8 cellular contexts compared by ENCODE assay signal in the genomic region with DNA sequence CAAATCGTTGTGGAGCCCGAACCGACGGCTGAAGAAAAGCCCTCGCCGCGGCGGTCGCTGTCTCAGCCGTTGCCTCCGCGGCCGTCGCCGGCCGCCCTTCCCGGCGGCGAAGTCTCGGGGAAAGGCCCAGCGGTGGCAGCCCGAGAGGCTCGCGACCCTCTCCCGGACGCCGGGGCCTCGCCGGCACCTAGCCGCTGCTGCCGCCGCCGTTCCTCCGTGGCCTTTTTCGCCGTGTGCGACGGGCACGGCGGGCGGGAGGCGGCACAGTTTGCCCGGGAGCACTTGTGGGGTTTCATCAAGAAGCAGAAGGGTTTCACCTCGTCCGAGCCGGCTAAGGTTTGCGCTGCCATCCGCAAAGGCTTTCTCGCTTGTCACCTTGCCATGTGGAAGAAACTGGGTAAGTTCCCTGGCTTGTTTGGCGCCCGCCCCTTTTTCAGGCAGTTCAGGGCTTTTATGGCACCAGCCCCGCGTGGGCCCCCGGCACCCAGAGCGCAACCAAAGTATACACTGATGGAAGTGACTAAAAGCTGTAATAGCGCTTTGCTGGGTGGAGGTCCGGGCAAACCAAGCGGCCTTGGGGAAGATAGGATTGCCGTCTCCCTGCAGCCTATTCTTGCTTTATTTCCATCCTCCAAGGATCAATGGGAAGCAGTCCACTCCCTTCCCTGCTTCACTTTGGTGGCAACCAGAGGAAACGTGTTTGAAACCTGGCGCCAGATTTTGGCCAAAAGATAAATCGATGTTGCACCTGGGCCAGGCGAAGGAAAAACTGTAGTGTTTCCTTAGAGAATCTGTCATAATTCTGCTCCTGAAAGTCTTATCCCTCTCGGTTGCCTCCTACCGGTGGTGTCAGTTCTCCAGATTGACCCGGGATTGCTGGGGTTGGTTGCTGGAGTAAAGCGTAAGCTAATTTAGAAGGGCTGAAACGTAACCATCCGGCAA. TPM values are rescaled to one million over a fixed set of nuclear protein-coding genes. Genes with fewer than 3 reads are reported as not detected.
DNase-seq lines count a peak whose midpoint lies in the region; ATAC-seq and TF ChIP-seq lines count a peak whose summit lies in the region.

No MANE protein-coding gene starts in this region.

- peaks cover 1% of the 10 kb centered on the region for H3K27me3 Mint-ChIP-seq in activated CD8-positive, alpha-beta T cell treated with anti-CD3 and anti-CD28 coated beads for 36 hours

- intact Hi-C loops in activated CD8-positive, alpha-beta T cell treated with anti-CD3 and anti-CD28 coated beads for 36 hours (cut with micrococcal nuclease), result no loop called here

- TF ChIP-seq CTCF in activated CD8-positive, alpha-beta T cell treated with anti-CD3 and anti-CD28 coated beads for 36 hours (IDR thresholded peaks at IDR 0.05), result peak; percentile 66

- peaks cover 4% of the 10 kb centered on the region for H3K36me3 Mint-ChIP-seq in activated CD8-positive, alpha-beta T cell treated with anti-CD3 and anti-CD28 coated beads for 36 hours (ENCODE audit: low read depth)

- CTCF ChIA-PET in activated CD8-positive, alpha-beta T cell treated with anti-CD3 and anti-CD28 coated beads for 36 hours (lab: Charles Lee), result interaction anchor here (0.7 to 1.8 kb wide), 8 partner anchors 10 to 77 kb away, joined by 3 to 10 read pairs (median 4); partner anchors contain the start of gene BCAS3

- POLR2A ChIA-PET in activated CD8-positive, alpha-beta T cell treated with anti-CD3 and anti-CD28 coated beads for 36 hours (lab: Charles Lee), result interaction anchor here (0.6 to 3.5 kb wide), 6 partner anchors 11 to 76 kb away, joined by 3 to 14 read pairs (median 6); partner anchors contain the start of gene BCAS3

- H3K27ac Mint-ChIP-seq in activated CD8-positive, alpha-beta T cell treated with anti-CD3 and anti-CD28 coated beads for 36 hours, result peak overlapping the region; percentile 95

- peak overlapping the region; percentile 84 for H3K4me3 Mint-ChIP-seq in activated CD8-positive, alpha-beta T cell treated with anti-CD3 and anti-CD28 coated beads for 36 hours

- DNase-seq in AML-193 (lab: John Stamatoyannopoulos, UW) (peak; percentile 83 to 86), GM19238 (ENCODE audit: insufficient read length, low spot score) (peak; percentile 22), NCI-H748 (lab: John Stamatoyannopoulos, UW; ENCODE audit: unreplicated experiment) (peak; percentile 84), lung microvascular endothelial cell (ENCODE audit: low read depth in 2 of 2) (peak; percentile 85 to 90)
- peak; percentile 83 for DNase-seq in activated CD8-positive, alpha-beta T cell treated with anti-CD3 and anti-CD28 coated beads for 36 hours
- peak; percentile 56 for DNase-seq in effector CD4-positive, alpha-beta T cell
- peak; percentile 44 to 52 (median 45) for DNase-seq in stimulated activated CD4-positive, alpha-beta T cell treated with anti-CD3 and anti-CD28 coated beads, TNF-alpha, amount 100 ng/mL, for 48 hours (ENCODE audit: low read depth in 3 of 3)

- H3K4me1 Mint-ChIP-seq in activated CD8-positive, alpha-beta T cell treated with anti-CD3 and anti-CD28 coated beads for 36 hours (ENCODE audit: low read depth), result peaks cover 36% of the 10 kb centered on the region

- H3K9me3 Mint-ChIP-seq in activated CD8-positive, alpha-beta T cell treated with anti-CD3 and anti-CD28 coated beads for 36 hours, result no peaks in the 10 kb centered on the region

- ATAC-seq in HG03457 (IDR thresholded peaks at IDR 0.05; ENCODE audit: unreplicated experiment), result peak; percentile 19
- ATAC-seq in activated CD8-positive, alpha-beta T cell treated with anti-CD3 and anti-CD28 coated beads for 36 hours, result peak; percentile 19

RNA-seq across cellular contexts. Expression of gene PPM1D, which starts 0.8 kb away (rescaled TPM):
- 10 to 100 TPM; 11.6 to 12.3 TPM for total RNA-seq in activated CD8-positive, alpha-beta T cell treated with anti-CD3 and anti-CD28 coated beads for 36 hours
- total RNA-seq in lung microvascular endothelial cell, result 15.0 and 24.2 TPM in 2 replicates

Comparison
In these comparisons a context has a peak if more than half of its experiments do, and no peak if none do; other contexts are left out.
1. Peak in every context shown above with its lines: DNase-seq and ATAC-seq.
2. DNase-seq: peak in every context shown above with its lines; median percentile 88 in lung microvascular endothelial cell; 84 in AML-193; 84 in NCI-H748; 83 in activated CD8-positive, alpha-beta T cell treated with anti-CD3 and anti-CD28 coated beads for 36 hours; 56 in effector CD4-positive, alpha-beta T cell; 45 in stimulated activated CD4-positive, alpha-beta T cell treated with anti-CD3 and anti-CD28 coated beads, TNF-alpha, amount 100 ng/mL, for 48 hours; 22 in GM19238.